In the genomic region with DNA sequence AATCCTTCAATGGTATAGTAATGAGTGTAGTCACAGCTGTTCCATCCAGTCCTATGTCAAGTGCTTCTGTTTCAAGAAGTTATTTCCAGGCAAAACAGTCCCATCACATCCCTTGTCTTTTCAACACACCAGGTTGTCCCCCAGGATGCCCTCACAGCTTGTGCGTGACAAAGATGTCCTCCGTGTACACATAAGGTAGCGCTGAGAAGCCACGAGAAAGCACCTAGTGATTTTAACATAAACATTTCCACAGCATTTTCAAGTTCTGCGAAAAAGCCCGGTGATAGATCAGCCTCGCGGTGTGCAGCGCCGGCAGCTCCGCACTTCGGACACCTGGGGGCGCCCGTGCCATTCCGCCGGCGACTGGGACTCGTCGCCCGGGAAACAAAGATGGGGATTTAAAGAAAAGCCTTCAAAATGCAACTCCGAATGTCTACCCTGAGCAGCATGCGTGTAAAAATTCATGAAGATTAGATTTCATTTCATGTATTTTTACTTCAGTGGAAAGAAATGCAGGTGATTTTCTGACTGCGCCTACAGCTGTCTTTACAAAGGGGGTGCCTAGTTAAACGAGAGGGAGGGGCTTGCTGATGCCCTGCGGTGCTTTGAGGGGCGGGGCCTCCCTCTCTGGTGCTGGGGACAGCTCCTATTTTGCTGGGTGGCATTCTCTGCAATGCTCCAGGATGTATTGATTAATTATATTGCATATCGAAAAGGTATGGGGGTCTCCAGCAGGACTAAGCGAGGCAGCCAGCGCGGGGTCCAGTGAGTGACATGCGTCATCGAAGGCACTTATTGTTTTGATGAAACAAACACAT, we compare ENCODE assay signal across 2 cellular contexts.
TF ChIP-seq lines count a peak whose summit lies in the region.

No MANE protein-coding gene starts in this region.

TF ChIP-seq in HCT116, 20 proteins besides CTCF, POLR2A, EP300 and RAD21:
- no peak for TF ChIP-seq FOSL1 (IDR thresholded peaks at IDR 0.05; ENCODE audit: low read depth)
- TF ChIP-seq YY1 (IDR thresholded peaks at IDR 0.05; ENCODE audit: extremely low read depth, insufficient replicate concordance, low read depth, low read length): peak; percentile 24
- TF ChIP-seq SRF (IDR thresholded peaks at IDR 0.05; ENCODE audit: low read depth): no peak
TF ChIP-seq in HCT116: peak in this region for 1.

TF ChIP-seq in GM12878, 131 proteins besides CTCF, POLR2A, EP300 and RAD21:
- TF ChIP-seq ZNF384 (IDR thresholded peaks at IDR 0.05; ENCODE audit: borderline replicate concordance, low read depth, low read length): no peak
- TF ChIP-seq MTA3 (IDR thresholded peaks at IDR 0.05; ENCODE audit: borderline replicate concordance, low read length): no peak
- peak; percentile 37; the same call in 1 of the 2 replicates for TF ChIP-seq RB1 (IDR thresholded peaks at IDR 0.05; ENCODE audit: borderline replicate concordance)
- TF ChIP-seq BCL11A (IDR thresholded peaks at IDR 0.05; ENCODE audit: low read depth, low read length): no peak
- peak; percentile 82 for TF ChIP-seq SMC3 (IDR thresholded peaks at IDR 0.05; ENCODE audit: borderline replicate concordance, low read length)
- TF ChIP-seq NFYA (IDR thresholded peaks at IDR 0.05; ENCODE audit: borderline replicate concordance, low read depth, low read length): no peak
- no peak for TF ChIP-seq ZZZ3 (IDR thresholded peaks at IDR 0.05; ENCODE audit: control insufficient read depth, insufficient read length, low read depth)
- peak; percentile 76 for TF ChIP-seq YY1 (IDR thresholded peaks at IDR 0.05; ENCODE audit: low read depth, low read length)
- no peak for TF ChIP-seq HCFC1 (IDR thresholded peaks at IDR 0.05; ENCODE audit: low read length)
- TF ChIP-seq TCF12 (IDR thresholded peaks at IDR 0.05; ENCODE audit: low read depth, low read length): no peak
- TF ChIP-seq CEBPZ (IDR thresholded peaks at IDR 0.05; ENCODE audit: low read depth, low read length): no peak
- TF ChIP-seq, protein P1, sequence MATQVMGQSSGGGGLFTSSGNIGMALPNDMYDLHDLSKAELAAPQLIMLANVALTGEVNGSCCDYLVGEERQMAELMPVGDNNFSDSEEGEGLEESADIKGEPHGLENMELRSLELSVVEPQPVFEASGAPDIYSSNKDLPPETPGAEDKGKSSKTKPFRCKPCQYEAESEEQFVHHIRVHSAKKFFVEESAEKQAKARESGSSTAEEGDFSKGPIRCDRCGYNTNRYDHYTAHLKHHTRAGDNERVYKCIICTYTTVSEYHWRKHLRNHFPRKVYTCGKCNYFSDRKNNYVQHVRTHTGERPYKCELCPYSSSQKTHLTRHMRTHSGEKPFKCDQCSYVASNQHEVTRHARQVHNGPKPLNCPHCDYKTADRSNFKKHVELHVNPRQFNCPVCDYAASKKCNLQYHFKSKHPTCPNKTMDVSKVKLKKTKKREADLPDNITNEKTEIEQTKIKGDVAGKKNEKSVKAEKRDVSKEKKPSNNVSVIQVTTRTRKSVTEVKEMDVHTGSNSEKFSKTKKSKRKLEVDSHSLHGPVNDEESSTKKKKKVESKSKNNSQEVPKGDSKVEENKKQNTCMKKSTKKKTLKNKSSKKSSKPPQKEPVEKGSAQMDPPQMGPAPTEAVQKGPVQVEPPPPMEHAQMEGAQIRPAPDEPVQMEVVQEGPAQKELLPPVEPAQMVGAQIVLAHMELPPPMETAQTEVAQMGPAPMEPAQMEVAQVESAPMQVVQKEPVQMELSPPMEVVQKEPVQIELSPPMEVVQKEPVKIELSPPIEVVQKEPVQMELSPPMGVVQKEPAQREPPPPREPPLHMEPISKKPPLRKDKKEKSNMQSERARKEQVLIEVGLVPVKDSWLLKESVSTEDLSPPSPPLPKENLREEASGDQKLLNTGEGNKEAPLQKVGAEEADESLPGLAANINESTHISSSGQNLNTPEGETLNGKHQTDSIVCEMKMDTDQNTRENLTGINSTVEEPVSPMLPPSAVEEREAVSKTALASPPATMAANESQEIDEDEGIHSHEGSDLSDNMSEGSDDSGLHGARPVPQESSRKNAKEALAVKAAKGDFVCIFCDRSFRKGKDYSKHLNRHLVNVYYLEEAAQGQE (IDR thresholded peaks at IDR 0.05; ENCODE audit: low read depth, low read length): no peak
- no peak for TF ChIP-seq SMARCA5 (IDR thresholded peaks at IDR 0.05)
- TF ChIP-seq ZBTB11 (CRISPR knock-in tag; IDR thresholded peaks at IDR 0.05): no peak
- TF ChIP-seq CBX3 (IDR thresholded peaks at IDR 0.05; ENCODE audit: borderline replicate concordance, low read depth): no peak
- TF ChIP-seq SP1 (IDR thresholded peaks at IDR 0.05; ENCODE audit: low read depth, low read length): no peak
- TF ChIP-seq SKIL (IDR thresholded peaks at IDR 0.05; ENCODE audit: low read depth, poor library complexity, severe bottlenecking): no peak
- no peak for TF ChIP-seq IRF3 (IDR thresholded peaks at IDR 0.05)
- no peak for TF ChIP-seq RCOR1 (conservative IDR thresholded peaks at IDR 0.05; ENCODE audit: low read depth, low read length)
- TF ChIP-seq NBN (IDR thresholded peaks at IDR 0.05): no peak
- TF ChIP-seq EGR1 (IDR thresholded peaks at IDR 0.05; ENCODE audit: borderline replicate concordance in 1 of 2, low read depth in 2 of 2, low read length in 2 of 2): no peak
